ENCODE assay signal across 8 cellular contexts in genomic region chr4:78864405-78865024, GRCh38.
DNase-seq lines count a peak whose midpoint lies in the region; ATAC-seq lines count a peak whose summit lies in the region.

No MANE protein-coding gene starts in this region.

- H3K36me3 ChIP-seq in GM23248 (ENCODE audit: low read depth) (peaks cover 11% of the 10 kb centered on the region), SJCRH30 (peaks cover 29% of the 10 kb centered on the region)

- no peaks in the 10 kb centered on the region for H4K20me1 ChIP-seq in GM23248 (ENCODE audit: insufficient read depth)

- DNase-seq in DMS53 treated with DMSO at 0.1 percent for 48 hours (lab: John Stamatoyannopoulos, UW; ENCODE audit: unreplicated experiment) (peak; percentile 72), GM23248 (peak; percentile 81), NCI-H1105 (lab: John Stamatoyannopoulos, UW) (peak; percentile 42), SJCRH30 (peak; percentile 53 to 90), epidermal melanocyte (ENCODE audit: insufficient read length, low spot score) (peak; percentile 36), mucosa of gallbladder (ENCODE audit: low spot score) (peak; percentile 34)

- no peak overlapping the region for H3K9ac ChIP-seq in GM23248

- ATAC-seq in GM19328 (IDR thresholded peaks at IDR 0.05; ENCODE audit: unreplicated experiment), result no peak
- ATAC-seq in HG02588 (IDR thresholded peaks at IDR 0.05; ENCODE audit: unreplicated experiment), result no peak

- H3K9me2 ChIP-seq in GM23248 (ENCODE audit: insufficient read depth), result no peaks in the 10 kb centered on the region

- peaks cover 31% of the 10 kb centered on the region; the same call in 1 of the 2 replicates for H3F3A ChIP-seq in GM23248 (ENCODE audit: insufficient read depth)

- H3K27me3 ChIP-seq in GM23248 (replicated peaks; ENCODE audit: insufficient read depth) (no peaks in the 10 kb centered on the region), SJCRH30 (no peaks in the 10 kb centered on the region)

- H3K4me3 ChIP-seq in GM23248 (no peak overlapping the region), SJCRH30 (no peak overlapping the region)

- no peaks in the 10 kb centered on the region for H3K4me1 ChIP-seq in GM23248 (ENCODE audit: insufficient read depth)
- no peaks in the 10 kb centered on the region for H3K4me1 ChIP-seq in SJCRH30

- H3K27ac ChIP-seq in GM23248 (no peak overlapping the region), SJCRH30 (no peak overlapping the region)

- H2AFZ ChIP-seq in GM23248, result no peak overlapping the region

- peaks cover 6% of the 10 kb centered on the region; the same call in 1 of the 2 replicates for H3K79me2 ChIP-seq in GM23248 (ENCODE audit: insufficient read depth)

- H3K9me3 ChIP-seq in GM23248 (ENCODE audit: low read depth), result no peaks in the 10 kb centered on the region
- no peaks in the 10 kb centered on the region for H3K9me3 ChIP-seq in SJCRH30 (replicated peaks)

- in situ Hi-C loops in GM23248 (cut with MboI), result loop anchor here (25.0 kb wide), 1 partner anchor 902 kb away; no protein-coding TSS in a partner anchor

- 34% methylated on average over 3 of the region's 3 CpGs for WGBS in GM23248 (ENCODE audit: low coverage in 1 of 2, low lambda C conversion rate in 2 of 2, missing lambda C conversion rate in 2 of 2), 2 experiments

- H3K4me2 ChIP-seq in GM23248 (ENCODE audit: unreplicated experiment), result no peak overlapping the region
